Comparison of ENCODE assay signal across 1 cellular context in the genomic region with DNA sequence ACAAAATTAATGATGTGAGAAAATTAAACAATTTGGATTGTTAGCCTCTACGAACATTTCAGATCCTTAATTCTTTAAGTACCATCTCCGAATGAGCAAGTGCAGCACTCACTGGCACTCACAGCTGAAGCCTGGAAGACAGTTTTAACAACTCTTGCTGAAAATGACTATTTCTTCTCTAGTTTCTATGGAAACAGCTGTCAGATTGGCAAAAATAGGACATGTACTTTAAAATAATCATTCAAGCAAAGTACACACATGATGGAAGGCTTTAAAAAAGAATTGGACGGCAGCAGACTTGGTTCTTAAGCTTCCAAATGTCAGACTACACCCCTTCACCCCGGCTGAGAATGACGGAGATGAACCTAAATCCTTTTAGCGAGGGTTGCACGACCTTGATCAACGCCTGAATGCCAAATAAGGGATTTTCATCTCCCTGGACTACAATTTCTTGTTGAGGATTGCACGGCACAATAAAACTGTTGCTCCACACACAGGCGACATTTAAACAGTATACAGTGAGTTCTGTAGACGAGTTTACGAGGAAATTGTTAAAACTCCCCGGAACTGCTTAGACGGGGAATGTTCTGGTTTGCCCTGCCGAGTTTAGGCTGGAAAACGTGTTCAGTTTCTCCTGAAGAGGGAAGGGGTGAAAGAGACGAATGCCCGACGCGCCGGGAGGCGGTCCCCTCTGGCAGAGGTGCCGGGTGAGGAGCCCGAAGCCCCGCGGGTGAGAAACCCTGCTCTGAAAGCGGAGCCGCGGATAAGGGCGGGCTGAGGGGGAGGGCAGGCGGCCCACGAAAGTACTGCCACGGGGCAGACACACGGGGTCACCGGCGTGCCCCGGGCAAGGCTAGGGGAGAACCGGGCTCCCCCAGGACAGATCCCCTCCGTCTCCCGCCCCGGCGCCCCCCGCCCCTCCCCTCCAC.
TF ChIP-seq lines count a peak whose summit lies in the region.

No MANE protein-coding gene starts in this region.

TF ChIP-seq in K562, 482 proteins besides CTCF, POLR2A, EP300 and RAD21 (continued from another document):
- TF ChIP-seq YY1 (IDR thresholded peaks at IDR 0.05; ENCODE audit: borderline replicate concordance in 1 of 3, control insufficient read depth in 1 of 3, extremely low read depth in 1 of 3, insufficient read depth in 3 of 3, insufficient read length in 1 of 3, insufficient replicate concordance in 2 of 3, low read depth in 1 of 3, low read length in 2 of 3) (no peak), MYC (IDR thresholded peaks at IDR 0.05; ENCODE audit: low read depth, low read length) (no peak), MYC (CRISPR knock-in tag; IDR thresholded peaks at IDR 0.05; ENCODE audit: borderline replicate concordance, low read depth) (no peak), FOXJ2 (tag; IDR thresholded peaks at IDR 0.05) (no peak), PCBP2 (IDR thresholded peaks at IDR 0.05; ENCODE audit: low read depth, low read length, poor library complexity, severe bottlenecking) (no peak), PHF21A (IDR thresholded peaks at IDR 0.05; ENCODE audit: borderline replicate concordance, low read depth) (no peak), PHB (CRISPR knock-in tag; IDR thresholded peaks at IDR 0.05) (no peak), CBFA2T3 (IDR thresholded peaks at IDR 0.05) (no peak), STAT5B (CRISPR knock-in tag; IDR thresholded peaks at IDR 0.05) (no peak)
- TF ChIP-seq, protein P1, sequence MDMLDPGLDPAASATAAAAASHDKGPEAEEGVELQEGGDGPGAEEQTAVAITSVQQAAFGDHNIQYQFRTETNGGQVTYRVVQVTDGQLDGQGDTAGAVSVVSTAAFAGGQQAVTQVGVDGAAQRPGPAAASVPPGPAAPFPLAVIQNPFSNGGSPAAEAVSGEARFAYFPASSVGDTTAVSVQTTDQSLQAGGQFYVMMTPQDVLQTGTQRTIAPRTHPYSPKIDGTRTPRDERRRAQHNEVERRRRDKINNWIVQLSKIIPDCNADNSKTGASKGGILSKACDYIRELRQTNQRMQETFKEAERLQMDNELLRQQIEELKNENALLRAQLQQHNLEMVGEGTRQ (CRISPR knock-in tag; IDR thresholded peaks at IDR 0.05) = 0 out of 2 replicates have a peak, but pooled peaks have one; percentile 11
- TF ChIP-seq, protein P2, sequence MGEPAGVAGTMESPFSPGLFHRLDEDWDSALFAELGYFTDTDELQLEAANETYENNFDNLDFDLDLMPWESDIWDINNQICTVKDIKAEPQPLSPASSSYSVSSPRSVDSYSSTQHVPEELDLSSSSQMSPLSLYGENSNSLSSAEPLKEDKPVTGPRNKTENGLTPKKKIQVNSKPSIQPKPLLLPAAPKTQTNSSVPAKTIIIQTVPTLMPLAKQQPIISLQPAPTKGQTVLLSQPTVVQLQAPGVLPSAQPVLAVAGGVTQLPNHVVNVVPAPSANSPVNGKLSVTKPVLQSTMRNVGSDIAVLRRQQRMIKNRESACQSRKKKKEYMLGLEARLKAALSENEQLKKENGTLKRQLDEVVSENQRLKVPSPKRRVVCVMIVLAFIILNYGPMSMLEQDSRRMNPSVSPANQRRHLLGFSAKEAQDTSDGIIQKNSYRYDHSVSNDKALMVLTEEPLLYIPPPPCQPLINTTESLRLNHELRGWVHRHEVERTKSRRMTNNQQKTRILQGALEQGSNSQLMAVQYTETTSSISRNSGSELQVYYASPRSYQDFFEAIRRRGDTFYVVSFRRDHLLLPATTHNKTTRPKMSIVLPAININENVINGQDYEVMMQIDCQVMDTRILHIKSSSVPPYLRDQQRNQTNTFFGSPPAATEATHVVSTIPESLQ (CRISPR knock-in tag; IDR thresholded peaks at IDR 0.05) = no peak
